8 cellular contexts compared by ENCODE assay signal in genomic region chr2:138829326-138829725, GRCh38. TPM values are rescaled to one million over a fixed set of nuclear protein-coding genes. Genes with fewer than 3 reads are reported as not detected.
DNase-seq lines count a peak whose midpoint lies in the region; ATAC-seq and TF ChIP-seq lines count a peak whose summit lies in the region.
"Had no signal": no experiment of that assay in that cellular context is flagged by ENCODE, and none has a peak within 500 bp of the region (broad histone marks: within the 10 kb centered on the region; RNA-seq: fewer than 3 reads in every experiment).

No MANE protein-coding gene starts in this region.

- no peak overlapping the region for H3K4me3 ChIP-seq in GM12864 (ENCODE audit: low read depth, low read length)
- H3K4me3 ChIP-seq in epithelial cell of proximal tubule (ENCODE audit: low read depth, low read length): no peak overlapping the region

- DNase-seq in GM12864 (ENCODE audit: low read depth): no peak
- DNase-seq in SW480 (ENCODE audit: low spot score): peak; percentile 46
- DNase-seq in epithelial cell of proximal tubule (ENCODE audit: low read depth): no peak
- peak; percentile 62 for DNase-seq in retina
- no peak for DNase-seq in cortex of kidney (lab: John Stamatoyannopoulos, UW)
- DNase-seq: natural killer cell had no signal

- peak; percentile 35 for TF ChIP-seq CTCF in GM12864 (IDR thresholded peaks at IDR 0.05; ENCODE audit: low read depth, low read length, missing control alignments)
- TF ChIP-seq CTCF in LNCAP (IDR thresholded peaks at IDR 0.05): peak; percentile 69
- peak; percentile 65 for TF ChIP-seq CTCF in epithelial cell of proximal tubule (conservative IDR thresholded peaks at IDR 0.05; ENCODE audit: low read depth, low read length)

- ATAC-seq in GM21447 (IDR thresholded peaks at IDR 0.05; ENCODE audit: unreplicated experiment): peak; percentile 66

RNA-seq across cellular contexts. Expression of gene NXPH2, which starts 49.1 kb away (rescaled TPM):
- total RNA-seq in epithelial cell of proximal tubule: 0.12 and 2.0 TPM in 2 replicates
- total RNA-seq: natural killer cell had no signal

Comparison
In these comparisons a context has a peak if more than half of its experiments do, and no peak if none do; other contexts are left out.
1. DNase-seq: peak in SW480 (single experiment) and retina (single experiment); none in GM12864 (single experiment), epithelial cell of proximal tubule (single experiment) and cortex of kidney (single experiment).
2. Peak in every context shown above with its lines, with median percentiles within 50 percentile points of each other: CTCF ChIP-seq.